In the genomic region with DNA sequence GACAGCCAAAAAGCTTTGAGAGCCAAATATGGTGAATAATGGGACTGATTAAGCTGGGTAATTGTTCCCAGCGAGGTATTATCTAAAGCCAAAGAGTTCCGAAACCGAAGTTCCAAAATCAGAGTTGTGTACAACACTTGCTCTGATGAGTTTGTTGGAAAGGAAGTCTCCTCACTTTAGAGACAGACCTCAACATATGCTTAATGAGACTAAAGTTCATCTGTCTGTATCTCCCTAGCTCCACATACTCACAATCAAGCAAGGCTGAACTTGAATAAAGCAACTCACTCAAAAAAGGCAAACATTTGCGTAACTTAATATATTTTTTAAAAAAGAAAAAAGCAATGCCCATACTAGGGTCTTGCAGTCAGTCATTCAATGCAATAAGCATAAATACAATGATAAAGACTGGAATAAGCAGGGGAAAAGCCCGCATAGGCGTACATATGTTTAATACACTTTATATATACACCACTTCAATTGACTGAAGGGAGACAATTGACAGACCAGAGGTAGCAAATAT, we compare ENCODE assay signal across 19 cellular contexts.
DNase-seq lines count a peak whose midpoint lies in the region; ATAC-seq and TF ChIP-seq lines count a peak whose summit lies in the region.
"Had no signal": no experiment of that assay in that cellular context is flagged by ENCODE, and none has a peak within 500 bp of the region (broad histone marks: within the 10 kb centered on the region; RNA-seq: fewer than 3 reads in every experiment).

No MANE protein-coding gene starts in this region.

- peaks cover 21% of the 10 kb centered on the region for H3K36me3 Mint-ChIP-seq in neural progenitor cell
- H3K36me3 Mint-ChIP-seq in activated naive CD4-positive, alpha-beta T cell treated with anti-CD3 and anti-CD28 coated beads, Interleukin-2, amount 10 ng/mL, durations not matched to agents 7 days and 5 days, result peaks cover 2% of the 10 kb centered on the region
- H3K36me3 Mint-ChIP-seq: natural killer cell treated with Interleukin-12 subunit alpha and Interleukin-12 subunit beta and Interleukin-15 and Interleukin-18, amount 100 ng/mL, for 72 hours had no signal

- peak overlapping the region; percentile 35 for H3K4me2 ChIP-seq in neural progenitor cell
- H3K4me2 ChIP-seq: BLaER1, KMS-11 had no signal

- H3F3A ChIP-seq in neural progenitor cell (ENCODE audit: low read depth), result peaks cover 7% of the 10 kb centered on the region

- no peaks in the 10 kb centered on the region for H3K27me3 Mint-ChIP-seq in neural progenitor cell (ENCODE audit: insufficient read depth, low read depth)
- peaks cover 8% of the 10 kb centered on the region for H3K27me3 Mint-ChIP-seq in activated naive CD4-positive, alpha-beta T cell treated with anti-CD3 and anti-CD28 coated beads, Interleukin-2, amount 10 ng/mL, durations not matched to agents 7 days and 5 days

- 57 to 62% (median 60%) methylated on average over 6 of the region's 6 CpGs for WGBS in heart left ventricle, 4 donors
- WGBS in right cardiac atrium, result 60% methylated on average over 6 of the region's 6 CpGs

- peak in 3 of 4 donors; percentile 10 to 21 (median 17) for ATAC-seq in heart left ventricle
- peak; percentile 14 to 16 for ATAC-seq in right cardiac atrium
- ATAC-seq: activated T-cell treated with anti-CD3 and anti-CD28 coated beads, Interleukin-2, amount 50 U/mL, for 4 hours; natural killer cell treated with Interleukin-12 subunit alpha and Interleukin-12 subunit beta and Interleukin-15 and Interleukin-18, amount 100 ng/mL, for 72 hours had no signal

- peaks cover 73% of the 10 kb centered on the region for H3K4me1 Mint-ChIP-seq in neural progenitor cell
- H3K4me1 Mint-ChIP-seq in activated naive CD4-positive, alpha-beta T cell treated with anti-CD3 and anti-CD28 coated beads, Interleukin-2, amount 10 ng/mL, durations not matched to agents 7 days and 5 days, result peaks cover 3% of the 10 kb centered on the region

- intact Hi-C loops in heart left ventricle (cut with DNase I) (loop anchor here in 5 of 10 donors (5.0 to 10.0 kb wide), 4 partner anchors 53 to 525 kb away; a partner anchor contains a TSS), cardiac septum (cut with DNase I) (loop anchor here (5.0 kb wide), 1 partner anchor 53 kb away; no protein-coding TSS in a partner anchor), right cardiac atrium (cut with DNase I) (loop anchor here in 1 of 4 donors (10.0 kb wide), 1 partner anchor 55 kb away; a partner anchor contains a TSS), dorsolateral prefrontal cortex (cut with DNase I) (no loop called here)

- no peak for TF ChIP-seq POLR2A in heart left ventricle (IDR thresholded peaks at IDR 0.05)

- peaks cover 6% of the 10 kb centered on the region for H3K79me2 ChIP-seq in neural progenitor cell (ENCODE audit: low read depth)

- peaks cover 2% of the 10 kb centered on the region for H3K9me3 Mint-ChIP-seq in neural progenitor cell
- H3K9me3 Mint-ChIP-seq in activated naive CD4-positive, alpha-beta T cell treated with anti-CD3 and anti-CD28 coated beads, Interleukin-2, amount 10 ng/mL, durations not matched to agents 7 days and 5 days, result no peaks in the 10 kb centered on the region
- H3K9me3 Mint-ChIP-seq: activated naive CD4-positive, alpha-beta T cell treated with anti-CD3 and anti-CD28 coated beads for 36 hours; natural killer cell treated with Interleukin-12 subunit alpha and Interleukin-12 subunit beta and Interleukin-15 and Interleukin-18, amount 100 ng/mL, for 72 hours had no signal

- peak overlapping the region; percentile 100 for H3K27ac Mint-ChIP-seq in neural progenitor cell
- H3K27ac Mint-ChIP-seq in activated naive CD4-positive, alpha-beta T cell treated with anti-CD3 and anti-CD28 coated beads, Interleukin-2, amount 10 ng/mL, durations not matched to agents 7 days and 5 days, result no peak overlapping the region
- H3K27ac Mint-ChIP-seq: activated naive CD4-positive, alpha-beta T cell treated with anti-CD3 and anti-CD28 coated beads for 36 hours; natural killer cell treated with Interleukin-12 subunit alpha and Interleukin-12 subunit beta and Interleukin-15 and Interleukin-18, amount 100 ng/mL, for 72 hours had no signal

- H3K9me3 ChIP-seq in heart left ventricle (no peaks in the 10 kb centered on the region), right cardiac atrium (ENCODE audit: control insufficient read depth, low read length) (no peaks in the 10 kb centered on the region), neural progenitor cell (ENCODE audit: low read depth) (no peaks in the 10 kb centered on the region)

- H3K4me3 Mint-ChIP-seq in neural progenitor cell, result peak overlapping the region; percentile 73
- no peak overlapping the region for H3K4me3 Mint-ChIP-seq in activated naive CD4-positive, alpha-beta T cell treated with anti-CD3 and anti-CD28 coated beads, Interleukin-2, amount 10 ng/mL, durations not matched to agents 7 days and 5 days
- H3K4me3 Mint-ChIP-seq: activated naive CD4-positive, alpha-beta T cell treated with anti-CD3 and anti-CD28 coated beads for 36 hours; activated T-cell treated with anti-CD3 and anti-CD28 coated beads, Interleukin-2, amount 50 U/mL, for 4 hours; natural killer cell treated with Interleukin-12 subunit alpha and Interleukin-12 subunit beta and Interleukin-15 and Interleukin-18, amount 100 ng/mL, for 72 hours had no signal

- no peak overlapping the region for H3K4me3 ChIP-seq in heart left ventricle
- H3K4me3 ChIP-seq in right cardiac atrium (ENCODE audit: low read length), result no peak overlapping the region
- no peak overlapping the region for H3K4me3 ChIP-seq in neural progenitor cell
- H3K4me3 ChIP-seq in dorsolateral prefrontal cortex, result no peak overlapping the region
- H3K4me3 ChIP-seq: BLaER1 had no signal

- H3K36me3 ChIP-seq in heart left ventricle (peaks cover 0 to 8% (median 0%) of the 10 kb centered on the region in 9 donors), neural progenitor cell (no peaks in the 10 kb centered on the region)

- H3K9ac ChIP-seq in neural progenitor cell, result no peak overlapping the region
- H3K9ac ChIP-seq: BLaER1, KMS-11 had no signal

- H4K20me1 ChIP-seq in neural progenitor cell (ENCODE audit: low read depth), result peaks cover 5% of the 10 kb centered on the region
- H4K20me1 ChIP-seq: BLaER1 had no signal

- DNase-seq in heart left ventricle (no peak), cardiac septum (ENCODE audit: low spot score) (no peak), right cardiac atrium (no peak), neural progenitor cell (ENCODE audit: low spot score) (no peak), NCI-H2029 treated with DMSO at 0.1 percent for 48 hours (lab: John Stamatoyannopoulos, UW) (no peak), dorsolateral prefrontal cortex (no peak), NCI-H1436 (lab: John Stamatoyannopoulos, UW) (no peak)
- DNase-seq in activated naive CD4-positive, alpha-beta T cell treated with anti-CD3 and anti-CD28 coated beads, Interleukin-2, amount 10 ng/mL, durations not matched to agents 7 days and 5 days, result no peak
- DNase-seq: activated CD4-positive, CD25-positive, alpha-beta regulatory T cell treated with anti-CD3 and anti-CD28 coated beads, Interleukin-2, amount 50 U/mL, for 72 hours; activated naive CD4-positive, alpha-beta T cell treated with anti-CD3 and anti-CD28 coated beads for 36 hours; activated T-cell treated with anti-CD3 and anti-CD28 coated beads, Interleukin-2, amount 50 U/mL, for 4 hours; H7; MV-4-11; NCI-H2081; NCI-H510A; stimulated activated CD4-positive, alpha-beta T cell treated with anti-CD3 and anti-CD28 coated beads, Interleukin-4, amount 100 ng/mL, for 4 hours had no signal

- H2AFZ ChIP-seq in neural progenitor cell (replicated peaks), result no peak overlapping the region

- H3K27ac ChIP-seq in heart left ventricle, result peak overlapping the region; percentile 11 to 83 (median 61)
- H3K27ac ChIP-seq in right cardiac atrium (ENCODE audit: low read length), result peak overlapping the region; percentile 32
- H3K27ac ChIP-seq in neural progenitor cell, result no peak overlapping the region
- no peak overlapping the region for H3K27ac ChIP-seq in dorsolateral prefrontal cortex
- H3K27ac ChIP-seq: BLaER1, KMS-11 had no signal

- H3K27me3 ChIP-seq in heart left ventricle (no peaks in the 10 kb centered on the region), right cardiac atrium (ENCODE audit: control insufficient read depth, insufficient read depth) (no peaks in the 10 kb centered on the region), neural progenitor cell (no peaks in the 10 kb centered on the region), dorsolateral prefrontal cortex (no peaks in the 10 kb centered on the region)
- H3K27me3 ChIP-seq: BLaER1 had no signal

- peaks cover 8 to 65% (median 38%) of the 10 kb centered on the region in 12 donors for H3K4me1 ChIP-seq in heart left ventricle
- H3K4me1 ChIP-seq in right cardiac atrium (ENCODE audit: control insufficient read depth, insufficient read depth, low read length), result peaks cover 9% of the 10 kb centered on the region
- H3K4me1 ChIP-seq in neural progenitor cell, result peaks cover 66% of the 10 kb centered on the region
- H3K4me1 ChIP-seq: BLaER1 had no signal

- no peak for TF ChIP-seq CTCF in heart left ventricle (IDR thresholded peaks at IDR 0.05)
- no peak for TF ChIP-seq CTCF in neural progenitor cell (IDR thresholded peaks at IDR 0.05)
- TF ChIP-seq CTCF in dorsolateral prefrontal cortex (IDR thresholded peaks at IDR 0.05 in 54 of 56, conservative IDR thresholded peaks at IDR 0.05 in 2 of 56; ENCODE audit: low read depth in 1 of 56, partially characterized antibody in 56 of 56), result no peak

- CTCF ChIA-PET in activated naive CD4-positive, alpha-beta T cell treated with anti-CD3 and anti-CD28 coated beads, Interleukin-2, amount 10 ng/mL, durations not matched to agents 7 days and 5 days (lab: Charles Lee), result no interaction called here

Comparison
In these comparisons a context has a peak if more than half of its experiments do, and no peak if none do; other contexts are left out.
1. H3K27ac ChIP-seq: peak in heart left ventricle (12 of 12) and right cardiac atrium (single experiment); none in neural progenitor cell (single experiment) and dorsolateral prefrontal cortex (0 of 59).